Comparison of ENCODE assay signal across 1 cellular context in genomic region chr3:157333551-157333991, GRCh38.
TF ChIP-seq lines count a peak whose summit lies in the region.

No MANE protein-coding gene starts in this region.

TF ChIP-seq in SK-N-SH treated with all-trans-retinoic acid at 6 μM for 48 hours, 23 proteins besides CTCF, POLR2A, EP300 and RAD21 (continued from another document):
- no peak for TF ChIP-seq TSHZ2 (CRISPR knock-in tag; IDR thresholded peaks at IDR 0.05)
